ENCODE assay signal across 8 cellular contexts in the genomic region with DNA sequence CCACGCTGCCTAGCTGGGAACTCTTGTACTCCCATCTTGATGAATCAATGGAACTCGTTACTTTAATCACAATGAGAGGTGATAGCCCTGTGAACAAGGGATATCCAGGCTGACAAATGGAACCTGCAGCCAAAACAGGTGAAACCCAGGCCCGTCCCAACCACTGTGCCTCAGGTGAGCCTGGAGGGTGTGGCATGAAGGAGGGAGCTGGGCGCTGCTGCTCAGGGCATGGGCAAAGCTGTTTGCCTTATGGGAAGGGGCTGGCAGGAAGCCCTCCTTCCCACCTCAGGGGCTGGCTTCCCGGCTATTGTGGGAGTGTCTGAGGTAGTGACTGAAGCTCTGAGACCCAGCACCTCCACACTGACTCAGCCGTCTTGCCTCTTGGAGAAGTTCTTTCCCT.
"Had no signal": no experiment of that assay in that cellular context is flagged by ENCODE, and none has a peak within 500 bp of the region (broad histone marks: within the 10 kb centered on the region; RNA-seq: fewer than 3 reads in every experiment).

No MANE protein-coding gene starts in this region.

- H3K9ac ChIP-seq: KMS-11 had no signal

- DNase-seq: IMR-90, KBM-7, KG1 had no signal

- H3K4me2 ChIP-seq: KMS-11 had no signal

- H3K36me3 Mint-ChIP-seq: IgD-negative memory B cell had no signal

- H3K27ac Mint-ChIP-seq: IgD-negative memory B cell had no signal

- H3K4me3 Mint-ChIP-seq: IgD-negative memory B cell had no signal

- H3K4me3 ChIP-seq: K562 had no signal

- H3K27me3 Mint-ChIP-seq: IgD-negative memory B cell had no signal

- H3K27ac ChIP-seq: HL-60, KMS-11 had no signal

- ATAC-seq: HepG2, K562 had no signal
